ENCODE assay signal across 12 cellular contexts in genomic region chr2:47078541-47079482, GRCh38.
DNase-seq lines count a peak whose midpoint lies in the region; ATAC-seq and TF ChIP-seq lines count a peak whose summit lies in the region.
"Had no signal": no experiment of that assay in that cellular context is flagged by ENCODE, and none has a peak within 500 bp of the region (broad histone marks: within the 10 kb centered on the region; RNA-seq: fewer than 3 reads in every experiment).

No MANE protein-coding gene starts in this region.

- no peak overlapping the region for H3K9ac ChIP-seq in NT2/D1 (ENCODE audit: insufficient read length, low read depth)

- CTCF ChIA-PET in CD8-positive, alpha-beta T cell (lab: Charles Lee) = no interaction called here

- no peak overlapping the region for H3K27ac ChIP-seq in CD8-positive, alpha-beta T cell (ENCODE audit: low read depth, low read length)

- no peak overlapping the region for H3K4me3 ChIP-seq in NT2/D1 (ENCODE audit: insufficient read length, low read depth)
- no peak overlapping the region for H3K4me3 ChIP-seq in CD8-positive, alpha-beta T cell (ENCODE audit: low read depth, low read length)

- ATAC-seq in CD8-positive, alpha-beta T cell = no peak
- ATAC-seq in HG02588 (IDR thresholded peaks at IDR 0.05; ENCODE audit: unreplicated experiment) = no peak

- H3K4me1 ChIP-seq in NT2/D1 (ENCODE audit: insufficient read depth, insufficient read length) = peaks cover 31% of the 10 kb centered on the region
- no peaks in the 10 kb centered on the region for H3K4me1 ChIP-seq in CD8-positive, alpha-beta T cell (ENCODE audit: insufficient read depth, low read length)

- H3K27me3 Mint-ChIP-seq in dendritic cell treated with granulocyte-macrophage colony-stimulating factor and Interleukin-4, amounts not matched to agents 40 ng/mL and 50 ng/mL, for 4 days = no peaks in the 10 kb centered on the region
- no peaks in the 10 kb centered on the region for H3K27me3 Mint-ChIP-seq in osteocyte (ENCODE audit: unreplicated experiment)
- no peaks in the 10 kb centered on the region for H3K27me3 Mint-ChIP-seq in CD8-positive, alpha-beta T cell (ENCODE audit: low read depth)

- no peaks in the 10 kb centered on the region for H3K27me3 ChIP-seq in NT2/D1 (ENCODE audit: insufficient read depth, insufficient read length)
- H3K27me3 ChIP-seq in CD8-positive, alpha-beta T cell (ENCODE audit: insufficient read depth, low read length) = no peaks in the 10 kb centered on the region

- DNase-seq in DMS53 (lab: John Stamatoyannopoulos, UW) = peak; percentile 45
- DNase-seq in NT2/D1 (ENCODE audit: low read depth, low spot score) = peak; percentile 70
- no peak for DNase-seq in osteocyte (ENCODE audit: extremely low spot score, unreplicated experiment)
- DNase-seq in ureter (ENCODE audit: low spot score) = no peak
- no peak for DNase-seq in DMS 273 treated with DMSO at 0.1 percent for 48 hours (lab: John Stamatoyannopoulos, UW)
- no peak for DNase-seq in CD8-positive, alpha-beta T cell
- DNase-seq: activated CD4-positive, CD25-positive, alpha-beta regulatory T cell; effector memory CD4-positive, alpha-beta T cell; NCI-H187; stimulated activated CD8-positive, alpha-beta memory T cell treated with anti-CD3 and anti-CD28 coated beads, Interleukin-4, amount 100 ng/mL, for 48 hours had no signal

- intact Hi-C loops in dendritic cell treated with granulocyte-macrophage colony-stimulating factor and Interleukin-4, amounts not matched to agents 40 ng/mL and 50 ng/mL, for 4 days (cut with micrococcal nuclease) = no loop called here
- intact Hi-C loops in CD8-positive, alpha-beta T cell (cut with DNase I, micrococcal nuclease) = no loop called here

- H3K9me3 ChIP-seq in NT2/D1 (ENCODE audit: insufficient read depth, low read length) = no peaks in the 10 kb centered on the region
- H3K9me3 ChIP-seq in CD8-positive, alpha-beta T cell (ENCODE audit: low read length) = no peaks in the 10 kb centered on the region

- H3K27ac Mint-ChIP-seq in dendritic cell treated with granulocyte-macrophage colony-stimulating factor and Interleukin-4, amounts not matched to agents 40 ng/mL and 50 ng/mL, for 4 days = peak overlapping the region; percentile 98
- peak overlapping the region; percentile 35 for H3K27ac Mint-ChIP-seq in osteocyte (ENCODE audit: unreplicated experiment)
- no peak overlapping the region for H3K27ac Mint-ChIP-seq in CD8-positive, alpha-beta T cell

- peaks cover 8% of the 10 kb centered on the region for H3K36me3 ChIP-seq in NT2/D1 (ENCODE audit: insufficient read depth, insufficient read length, low read length)
- no peaks in the 10 kb centered on the region for H3K36me3 ChIP-seq in CD8-positive, alpha-beta T cell (ENCODE audit: insufficient read depth, low read length)

- no peak for TF ChIP-seq CTCF in osteocyte (IDR thresholded peaks at IDR 0.05)
- TF ChIP-seq CTCF in CD8-positive, alpha-beta T cell (IDR thresholded peaks at IDR 0.05) = no peak

- peaks cover 91% of the 10 kb centered on the region for H3K4me1 Mint-ChIP-seq in dendritic cell treated with granulocyte-macrophage colony-stimulating factor and Interleukin-4, amounts not matched to agents 40 ng/mL and 50 ng/mL, for 4 days (ENCODE audit: low read depth)
- peaks cover 43% of the 10 kb centered on the region for H3K4me1 Mint-ChIP-seq in osteocyte (ENCODE audit: unreplicated experiment)
- H3K4me1 Mint-ChIP-seq in CD8-positive, alpha-beta T cell (ENCODE audit: low read depth) = peaks cover 3% of the 10 kb centered on the region

- no peaks in the 10 kb centered on the region for H3K9me3 Mint-ChIP-seq in dendritic cell treated with granulocyte-macrophage colony-stimulating factor and Interleukin-4, amounts not matched to agents 40 ng/mL and 50 ng/mL, for 4 days
- no peaks in the 10 kb centered on the region for H3K9me3 Mint-ChIP-seq in osteocyte (ENCODE audit: unreplicated experiment)
- H3K9me3 Mint-ChIP-seq in CD8-positive, alpha-beta T cell = no peaks in the 10 kb centered on the region

- H3K36me3 Mint-ChIP-seq in dendritic cell treated with granulocyte-macrophage colony-stimulating factor and Interleukin-4, amounts not matched to agents 40 ng/mL and 50 ng/mL, for 4 days (ENCODE audit: low read depth) = peaks cover 53% of the 10 kb centered on the region
- no peaks in the 10 kb centered on the region for H3K36me3 Mint-ChIP-seq in osteocyte (ENCODE audit: unreplicated experiment)
- peaks cover 10% of the 10 kb centered on the region for H3K36me3 Mint-ChIP-seq in CD8-positive, alpha-beta T cell

- peak overlapping the region; percentile 26 for H3K4me3 Mint-ChIP-seq in dendritic cell treated with granulocyte-macrophage colony-stimulating factor and Interleukin-4, amounts not matched to agents 40 ng/mL and 50 ng/mL, for 4 days
- no peak overlapping the region for H3K4me3 Mint-ChIP-seq in osteocyte (ENCODE audit: unreplicated experiment)
- no peak overlapping the region for H3K4me3 Mint-ChIP-seq in CD8-positive, alpha-beta T cell

- POLR2A ChIA-PET in CD8-positive, alpha-beta T cell (lab: Charles Lee) = no interaction called here

Comparison
In these comparisons a context has a peak if more than half of its experiments do, and no peak if none do; other contexts are left out.
1. DNase-seq: peak in DMS53 (single experiment) and NT2/D1 (single experiment); none in osteocyte (single experiment), ureter (single experiment), DMS 273 treated with DMSO at 0.1 percent for 48 hours (single experiment) and CD8-positive, alpha-beta T cell (0 of 7).